Comparison of ENCODE assay signal across 1 cellular context in genomic region chr20:10031451-10032215, GRCh38. TPM values are rescaled to one million over a fixed set of nuclear protein-coding genes. Genes with fewer than 3 reads are reported as not detected.
"Had no signal": no experiment of that assay in that cellular context is flagged by ENCODE, and none has a peak within 500 bp of the region (broad histone marks: within the 10 kb centered on the region; RNA-seq: fewer than 3 reads in every experiment).

No MANE protein-coding gene starts in this region.

RNA-seq across cellular contexts. Expression of gene ANKEF1, which starts 3.2 kb away (rescaled TPM):
- total RNA-seq: SJCRH30 had no signal
